ENCODE assay signal across 16 cellular contexts in genomic region chr7:102993532-102994029, GRCh38.
DNase-seq lines count a peak whose midpoint lies in the region; ATAC-seq, FAIRE-seq and TF ChIP-seq lines count a peak whose summit lies in the region.
"Had no signal": no experiment of that assay in that cellular context is flagged by ENCODE, and none has a peak within 500 bp of the region (broad histone marks: within the 10 kb centered on the region; RNA-seq: fewer than 3 reads in every experiment).

No MANE protein-coding gene starts in this region.

- TF ChIP-seq CTCF in esophagus muscularis mucosa (IDR thresholded peaks at IDR 0.05) (no peak), pancreas (IDR thresholded peaks at IDR 0.05) (no peak)

- no peaks in the 10 kb centered on the region for H3K9me3 ChIP-seq in esophagus muscularis mucosa
- no peaks in the 10 kb centered on the region for H3K9me3 ChIP-seq in pancreas

- no peaks in the 10 kb centered on the region for H3K9me3 Mint-ChIP-seq in stimulated activated naive CD8-positive, alpha-beta T cell treated with anti-CD3 and anti-CD28 coated beads, Interleukin-15, amount 100 ng/mL, for 72 hours
- H3K9me3 Mint-ChIP-seq: GM23338, memory B cell had no signal

- FAIRE-seq in pancreas (lab: Jason Lieb, UNC) = peak; percentile 37
- FAIRE-seq: D721Med had no signal

- H3K27ac ChIP-seq in esophagus muscularis mucosa (replicated peaks in 1 of 4) (peak overlapping the region; percentile 32 to 56 (median 42)), pancreas (peak overlapping the region in 3 of 4 donors; percentile 40 to 88 (median 67))
- H3K27ac ChIP-seq: epithelial cell of prostate had no signal

- intact Hi-C loops in esophagus muscularis mucosa (cut with DNase I) (no loop called here), pancreas (cut with DNase I) (no loop called here)

- ATAC-seq in pancreas (peak; percentile 56 to 79 (median 62)), GM21360 (IDR thresholded peaks at IDR 0.05; ENCODE audit: unreplicated experiment) (no peak)
- ATAC-seq in stimulated activated naive CD8-positive, alpha-beta T cell treated with anti-CD3 and anti-CD28 coated beads, Interleukin-15, amount 100 ng/mL, for 72 hours = no peak
- ATAC-seq: GM23338 had no signal

- no peak overlapping the region for H3K4me3 Mint-ChIP-seq in stimulated activated naive CD8-positive, alpha-beta T cell treated with anti-CD3 and anti-CD28 coated beads, Interleukin-15, amount 100 ng/mL, for 72 hours
- H3K4me3 Mint-ChIP-seq: GM23338, memory B cell had no signal

- no peaks in the 10 kb centered on the region for H3K36me3 ChIP-seq in esophagus muscularis mucosa
- no peaks in the 10 kb centered on the region for H3K36me3 ChIP-seq in pancreas

- DNase-seq in AML-193 (lab: John Stamatoyannopoulos, UW) = peak; percentile 21
- DNase-seq in NCI-H226 = peak; percentile 63
- DNase-seq in esophagus muscularis mucosa (ENCODE audit: extremely low spot score) = no peak
- no peak for DNase-seq in pancreas
- DNase-seq in activated CD8-positive, alpha-beta memory T cell treated with anti-CD3 and anti-CD28 coated beads for 24 hours = no peak
- DNase-seq in stimulated activated naive CD8-positive, alpha-beta T cell treated with anti-CD3 and anti-CD28 coated beads, Interleukin-15, amount 100 ng/mL, for 72 hours = no peak
- DNase-seq in ecto neural progenitor cell (ENCODE audit: low spot score) = no peak
- DNase-seq: activated CD4-positive, CD25-positive, alpha-beta regulatory T cell; activated gamma-delta T cell; NCI-H1417; substantia nigra had no signal

- H3K27me3 ChIP-seq in esophagus muscularis mucosa = no peaks in the 10 kb centered on the region
- no peaks in the 10 kb centered on the region for H3K27me3 ChIP-seq in pancreas

- H3K4me1 ChIP-seq in esophagus muscularis mucosa (peaks cover 0 to 29% (median 20%) of the 10 kb centered on the region in 4 donors), pancreas (peaks cover 9 to 35% (median 27%) of the 10 kb centered on the region in 3 donors)

- no peak for TF ChIP-seq EP300 in esophagus muscularis mucosa (IDR thresholded peaks at IDR 0.05)

- H3K27me3 Mint-ChIP-seq in stimulated activated naive CD8-positive, alpha-beta T cell treated with anti-CD3 and anti-CD28 coated beads, Interleukin-15, amount 100 ng/mL, for 72 hours = no peaks in the 10 kb centered on the region
- H3K27me3 Mint-ChIP-seq: memory B cell had no signal

- no peak overlapping the region for H3K27ac Mint-ChIP-seq in stimulated activated naive CD8-positive, alpha-beta T cell treated with anti-CD3 and anti-CD28 coated beads, Interleukin-15, amount 100 ng/mL, for 72 hours
- H3K27ac Mint-ChIP-seq: GM23338, memory B cell had no signal

- no peak for TF ChIP-seq POLR2A in esophagus muscularis mucosa (IDR thresholded peaks at IDR 0.05; ENCODE audit: low read depth)

- H3K4me1 Mint-ChIP-seq in stimulated activated naive CD8-positive, alpha-beta T cell treated with anti-CD3 and anti-CD28 coated beads, Interleukin-15, amount 100 ng/mL, for 72 hours = no peaks in the 10 kb centered on the region
- H3K4me1 Mint-ChIP-seq: GM23338 had no signal

- H3K4me3 ChIP-seq in esophagus muscularis mucosa (no peak overlapping the region), pancreas (no peak overlapping the region)
- H3K4me3 ChIP-seq: GM23338 had no signal

- WGBS in esophagus muscularis mucosa = 11% methylated on average over 2 of the region's 2 CpGs
- 7 to 8% methylated on average over 2 of the region's 2 CpGs for WGBS in pancreas, 2 donors

Comparison
In these comparisons a context has a peak if more than half of its experiments do, and no peak if none do; other contexts are left out.
1. DNase-seq: peak in AML-193 (2 of 2) and NCI-H226 (single experiment); none in esophagus muscularis mucosa (single experiment), pancreas (0 of 6), activated CD8-positive, alpha-beta memory T cell treated with anti-CD3 and anti-CD28 coated beads for 24 hours (single experiment), stimulated activated naive CD8-positive, alpha-beta T cell treated with anti-CD3 and anti-CD28 coated beads, Interleukin-15, amount 100 ng/mL, for 72 hours (0 of 2) and ecto neural progenitor cell (single experiment).
2. ATAC-seq: peak in pancreas (4 of 4); none in stimulated activated naive CD8-positive, alpha-beta T cell treated with anti-CD3 and anti-CD28 coated beads, Interleukin-15, amount 100 ng/mL, for 72 hours (single experiment) and GM21360 (single experiment).